In genomic region chr15:78080088-78080460, GRCh38 we compare ENCODE assay signal across 18 cellular contexts. TPM values are rescaled to one million over a fixed set of nuclear protein-coding genes. Genes with fewer than 3 reads are reported as not detected.
"Had no signal": no experiment of that assay in that cellular context is flagged by ENCODE, and none has a peak within 500 bp of the region (broad histone marks: within the 10 kb centered on the region; RNA-seq: fewer than 3 reads in every experiment).

No MANE protein-coding gene starts in this region.

- DNase-seq: activated CD8-positive, alpha-beta memory T cell treated with anti-CD3 and anti-CD28 coated beads, Interleukin-2, amount 50 U/mL, for 4 hours; activated naive CD4-positive, alpha-beta T cell treated with Interleukin-2 at 50 U/mL for 16 hours; anterior cingulate cortex; brain microvascular endothelial cell; effector memory CD4-positive, alpha-beta T cell; foreskin fibroblast; glutamatergic neuron; left ventricle myocardium superior; mesendoderm; stimulated activated CD4-positive, alpha-beta T cell treated with anti-CD3 and anti-CD28 coated beads, Interleukin-1b, Interleukin-23, amount 100 ng/mL, for 48 hours; stomach; testis had no signal

- H3K4me3 ChIP-seq: stomach, testis had no signal

- H3K27ac ChIP-seq: brain microvascular endothelial cell, testis had no signal

- H3K27me3 ChIP-seq: brain microvascular endothelial cell, stomach, testis had no signal

- H3K4me3 Mint-ChIP-seq: T-helper 2 cell treated with Interferon-gamma antibody and Interleukin-4, amounts not matched to agents 5 μg/mL and 100 μg/mL, for 36 hours had no signal

- H3K9me3 Mint-ChIP-seq: T-helper 2 cell treated with Interferon-gamma antibody and Interleukin-4, amounts not matched to agents 5 μg/mL and 100 μg/mL, for 36 hours had no signal

- H3K27ac Mint-ChIP-seq: T-helper 2 cell treated with Interferon-gamma antibody and Interleukin-4, amounts not matched to agents 5 μg/mL and 100 μg/mL, for 36 hours had no signal

- H3K9me3 ChIP-seq: stomach, testis had no signal

- H3K36me3 ChIP-seq: brain microvascular endothelial cell, stomach had no signal

- ATAC-seq: left ventricle myocardium superior had no signal

RNA-seq across cellular contexts. Expression of gene SH2D7, which starts 12.3 kb away (rescaled TPM):
- total RNA-seq: kidney epithelial cell, left ventricle myocardium superior, osteocyte, pulmonary artery endothelial cell, ureter had no signal
- polyA plus RNA-seq: neural cell, stomach had no signal
